ENCODE assay signal across 26 cellular contexts in genomic region chr7:92742186-92742585, GRCh38.
A peak's percentile ranks its signal among the peaks of the same experiment; 100 is the strongest.
DNase-seq lines count a peak whose midpoint lies in the region; ATAC-seq, FAIRE-seq and TF ChIP-seq lines count a peak whose summit lies in the region.
"Had no signal": no experiment of that assay in that cellular context is flagged by ENCODE, and none has a peak within 500 bp of the region (broad histone marks: within the 10 kb centered on the region; RNA-seq: fewer than 3 reads in every experiment).

No MANE protein-coding gene starts in this region.

- TF ChIP-seq POLR2A in HepG2 (IDR thresholded peaks at IDR 0.05; ENCODE audit: insufficient read depth in 1 of 2, low read depth in 2 of 2, low read length in 2 of 2), result no peak

- H3K27me3 ChIP-seq in Caco-2 (replicated peaks; ENCODE audit: control insufficient read depth, insufficient read depth, low read length) (no peaks in the 10 kb centered on the region), Loucy (ENCODE audit: insufficient read depth, low read length, poor library complexity, severe bottlenecking) (no peaks in the 10 kb centered on the region), HepG2 (ENCODE audit: control insufficient read depth in 1 of 2, insufficient read depth in 2 of 2, low read length in 2 of 2) (no peaks in the 10 kb centered on the region)
- H3K27me3 ChIP-seq: left lung, pancreas, spleen, suprapubic skin had no signal

- CTCF ChIA-PET in Caco-2 (lab: Charles Lee) (interaction anchor here (0.6 kb wide), 1 partner anchor 91 kb away, joined by 3 read pairs; no protein-coding TSS in a partner anchor), HepG2 (lab: Yijun Ruan, JAX; ENCODE audit: low intra/inter-chr PET ratio, low total read pairs) (no interaction called here)

- POLR2A ChIA-PET in Caco-2 (lab: Charles Lee) (no interaction called here), HepG2 (lab: Yijun Ruan, JAX) (no interaction called here)

- BruUV-seq in Caco-2 (replicated peaks; lab: Mats Ljungman, UMichigan) (no TSS peak), HepG2 (replicated peaks; lab: Mats Ljungman, UMichigan) (no TSS peak)

- in situ Hi-C loops in HepG2 (cut with HindIII; ENCODE audit: extremely low pct_ligation_motif_present, low pct_unique_long_range_greater_than_20kb), result no loop called here

- no peak for TF ChIP-seq EP300 in HepG2 (IDR thresholded peaks at IDR 0.05; ENCODE audit: low read depth in 2 of 2, low read length in 2 of 2)
- no peak for TF ChIP-seq EP300 in HepG2 (CRISPR knock-in tag; IDR thresholded peaks at IDR 0.05; ENCODE audit: borderline replicate concordance)

- H3K27ac ChIP-seq in HepG2 (ENCODE audit: extremely low read length, insufficient read depth, low read length), result peak overlapping the region; percentile 38
- H3K27ac ChIP-seq: C4-2B, left lung, pancreas, spleen, suprapubic skin had no signal

- no peaks in the 10 kb centered on the region for H3F3A ChIP-seq in Loucy (ENCODE audit: low read depth)

- DNase-seq in Caco-2, result no peak
- no peak for DNase-seq in activated T-helper 2 cell treated with anti-CD3 and anti-CD28 coated beads, Interferon-gamma antibody, Interleukin-2, Interleukin-4, amounts not matched to agents 10 μg/mL and 5 μg/mL and 100 μg/mL, durations not matched to agents 14 hours and 24 hours and 36 hours (ENCODE audit: low spot score)
- no peak for DNase-seq in HepG2 (ENCODE audit: low spot score)
- no peak for DNase-seq in LoVo (ENCODE audit: low spot score)
- DNase-seq in NCI-H510A (lab: John Stamatoyannopoulos, UW), result no peak
- DNase-seq: activated CD4-positive, CD25-positive, alpha-beta regulatory T cell treated with anti-CD3 and anti-CD28 coated beads, Interleukin-2, amount 50 U/mL, for 72 hours; H7; left lung; midbrain; natural killer cell; NCI-H1092; NCI-H2029; NCI-H226; NCI-H748 treated with DMSO at 0.1 percent for 48 hours; pancreas; SHP77 treated with DMSO at 0.1 percent for 48 hours; spleen; stimulated activated CD4-positive, alpha-beta T cell treated with anti-CD3 and anti-CD28 coated beads, Interleukin-2, amount 100 ng/mL, for 48 hours had no signal

- H3K9me3 ChIP-seq in Caco-2 (no peaks in the 10 kb centered on the region), Loucy (ENCODE audit: insufficient read depth, low read depth, low read length) (no peaks in the 10 kb centered on the region), HepG2 (ENCODE audit: low read length) (no peaks in the 10 kb centered on the region)
- H3K9me3 ChIP-seq: left lung, pancreas, spleen, suprapubic skin had no signal

- intact Hi-C loops in Caco-2 (cut with micrococcal nuclease; ENCODE audit: unreplicated experiment), result no loop called here
- intact Hi-C loops in activated T-helper 2 cell treated with anti-CD3 and anti-CD28 coated beads, Interferon-gamma antibody, Interleukin-2, Interleukin-4, amounts not matched to agents 10 μg/mL and 5 μg/mL and 100 μg/mL, durations not matched to agents 14 hours and 24 hours and 36 hours (cut with micrococcal nuclease), result no loop called here
- intact Hi-C loops in HepG2 (cut with micrococcal nuclease; ENCODE audit: unreplicated experiment), result no loop called here

- peaks cover 50% of the 10 kb centered on the region for H3K4me1 ChIP-seq in Caco-2
- H3K4me1 ChIP-seq in Loucy (ENCODE audit: insufficient read depth, low read length, poor library complexity, severe bottlenecking), result peaks cover 66% of the 10 kb centered on the region
- H3K4me1 ChIP-seq in HepG2 (ENCODE audit: insufficient read depth, low read length), result peaks cover 42% of the 10 kb centered on the region
- H3K4me1 ChIP-seq: left lung, spleen, suprapubic skin had no signal

- ATAC-seq in HepG2 (no peak), HG03095 (IDR thresholded peaks at IDR 0.05; ENCODE audit: unreplicated experiment) (no peak)
- ATAC-seq: left lung; pancreas; stimulated activated memory B cell treated with anti-CD40 and anti-IgM and Interleukin-4, amounts not matched to agents 10 μg/mL and 1 μg/mL and 100 μg/mL, for 72 hours had no signal

- TF ChIP-seq CTCF in Caco-2 (IDR thresholded peaks at IDR 0.05; ENCODE audit: insufficient read depth in 1 of 2, low read depth in 1 of 2, low read length in 1 of 2, severe bottlenecking in 1 of 2, unreplicated experiment in 1 of 2), result no peak
- no peak for TF ChIP-seq CTCF in Loucy (conservative IDR thresholded peaks at IDR 0.05; ENCODE audit: low read length)
- TF ChIP-seq CTCF in HepG2 (CRISPR knock-in tag; IDR thresholded peaks at IDR 0.05), result no peak

- no peak for FAIRE-seq in HepG2 (lab: Jason Lieb, UNC)
- FAIRE-seq: D721Med, pancreas, TTC549 had no signal

- H3K4me3 ChIP-seq in Caco-2 (ENCODE audit: low read depth, low read length), result no peak overlapping the region
- no peak overlapping the region for H3K4me3 ChIP-seq in Loucy (ENCODE audit: low read length, poor library complexity, severe bottlenecking)
- H3K4me3 ChIP-seq in HepG2 (replicated peaks in 1 of 3; ENCODE audit: insufficient read depth in 1 of 3, low read depth in 2 of 3, low read length in 3 of 3), result no peak overlapping the region
- H3K4me3 ChIP-seq: left lung, pancreas, spleen, suprapubic skin had no signal

- H3K36me3 ChIP-seq in Caco-2 (ENCODE audit: control insufficient read depth, insufficient read depth, low read length) (no peaks in the 10 kb centered on the region; the same call in 1 of the 2 replicates), Loucy (ENCODE audit: insufficient read depth, low read length) (peaks cover 82% of the 10 kb centered on the region), HepG2 (replicated peaks in 1 of 2; ENCODE audit: control insufficient read depth in 1 of 2, insufficient read depth in 2 of 2, low read length in 2 of 2) (peaks cover under 1 to 14% of the 10 kb centered on the region in 2 experiments)
- H3K36me3 ChIP-seq: left lung, pancreas, spleen, suprapubic skin had no signal

- H3K4me2 ChIP-seq in Loucy (ENCODE audit: low read depth, low read length, poor library complexity, severe bottlenecking) (peak overlapping the region; percentile 1), HepG2 (ENCODE audit: low read depth, low read length) (no peak overlapping the region)

- no peaks in the 10 kb centered on the region for H3K9me2 ChIP-seq in Loucy (replicated peaks; ENCODE audit: low read depth, low read length)

- TF ChIP-seq RAD21 in HepG2 (CRISPR knock-in tag; IDR thresholded peaks at IDR 0.05), result no peak

- H3K9ac ChIP-seq in Loucy (ENCODE audit: low read depth, low read length, poor library complexity, severe bottlenecking) (peak overlapping the region; percentile 0), HepG2 (ENCODE audit: insufficient read depth, low read depth, low read length) (no peak overlapping the region)

- H3K27ac Mint-ChIP-seq in Caco-2 (ENCODE audit: unreplicated experiment), result peak overlapping the region; percentile 56
- peak overlapping the region; percentile 50 for H3K27ac Mint-ChIP-seq in activated T-helper 2 cell treated with anti-CD3 and anti-CD28 coated beads, Interferon-gamma antibody, Interleukin-2, Interleukin-4, amounts not matched to agents 10 μg/mL and 5 μg/mL and 100 μg/mL, durations not matched to agents 14 hours and 24 hours and 36 hours
- H3K27ac Mint-ChIP-seq: activated naive CD8-positive, alpha-beta T cell; natural killer cell; stimulated activated memory B cell treated with anti-CD40 and anti-IgM and Interleukin-4, amounts not matched to agents 10 μg/mL and 1 μg/mL and 100 μg/mL, for 72 hours had no signal

- peaks cover 61% of the 10 kb centered on the region for H3K36me3 Mint-ChIP-seq in Caco-2 (ENCODE audit: insufficient read depth, unreplicated experiment)
- peaks cover 70% of the 10 kb centered on the region for H3K36me3 Mint-ChIP-seq in activated T-helper 2 cell treated with anti-CD3 and anti-CD28 coated beads, Interferon-gamma antibody, Interleukin-2, Interleukin-4, amounts not matched to agents 10 μg/mL and 5 μg/mL and 100 μg/mL, durations not matched to agents 14 hours and 24 hours and 36 hours (ENCODE audit: low read depth)
- H3K36me3 Mint-ChIP-seq: natural killer cell had no signal

- H3K27me3 Mint-ChIP-seq in Caco-2 (ENCODE audit: insufficient read depth, unreplicated experiment), result no peaks in the 10 kb centered on the region
- H3K27me3 Mint-ChIP-seq in activated T-helper 2 cell treated with anti-CD3 and anti-CD28 coated beads, Interferon-gamma antibody, Interleukin-2, Interleukin-4, amounts not matched to agents 10 μg/mL and 5 μg/mL and 100 μg/mL, durations not matched to agents 14 hours and 24 hours and 36 hours (ENCODE audit: low read depth), result no peaks in the 10 kb centered on the region
- H3K27me3 Mint-ChIP-seq: activated naive CD8-positive, alpha-beta T cell; stimulated activated memory B cell treated with anti-CD40 and anti-IgM and Interleukin-4, amounts not matched to agents 10 μg/mL and 1 μg/mL and 100 μg/mL, for 72 hours had no signal

- H3K4me1 Mint-ChIP-seq in Caco-2 (ENCODE audit: low read depth, unreplicated experiment), result peaks cover 49% of the 10 kb centered on the region
- peaks cover 60% of the 10 kb centered on the region for H3K4me1 Mint-ChIP-seq in activated T-helper 2 cell treated with anti-CD3 and anti-CD28 coated beads, Interferon-gamma antibody, Interleukin-2, Interleukin-4, amounts not matched to agents 10 μg/mL and 5 μg/mL and 100 μg/mL, durations not matched to agents 14 hours and 24 hours and 36 hours (ENCODE audit: low read depth)

- peaks cover 13% of the 10 kb centered on the region for H3K9me3 Mint-ChIP-seq in Caco-2 (ENCODE audit: unreplicated experiment)
- H3K9me3 Mint-ChIP-seq in activated T-helper 2 cell treated with anti-CD3 and anti-CD28 coated beads, Interferon-gamma antibody, Interleukin-2, Interleukin-4, amounts not matched to agents 10 μg/mL and 5 μg/mL and 100 μg/mL, durations not matched to agents 14 hours and 24 hours and 36 hours, result peaks cover 16% of the 10 kb centered on the region
- H3K9me3 Mint-ChIP-seq: natural killer cell had no signal

- peaks cover 100% of the 10 kb centered on the region for H3K79me2 ChIP-seq in Loucy (ENCODE audit: insufficient read depth, low read length)
- H3K79me2 ChIP-seq in HepG2 (ENCODE audit: insufficient read depth, low read length), result peaks cover 89% of the 10 kb centered on the region

- peaks cover 96% of the 10 kb centered on the region for H4K20me1 ChIP-seq in Loucy (ENCODE audit: insufficient read depth, low read length, poor library complexity, severe bottlenecking)
- H4K20me1 ChIP-seq in HepG2 (ENCODE audit: insufficient read depth, low read length), result peaks cover 6% of the 10 kb centered on the region

- H2AFZ ChIP-seq in Loucy (ENCODE audit: low read length) (no peak overlapping the region), HepG2 (ENCODE audit: low read length) (no peak overlapping the region)

- H3K4me3 Mint-ChIP-seq in Caco-2 (ENCODE audit: unreplicated experiment), result no peak overlapping the region
- H3K4me3 Mint-ChIP-seq in activated T-helper 2 cell treated with anti-CD3 and anti-CD28 coated beads, Interferon-gamma antibody, Interleukin-2, Interleukin-4, amounts not matched to agents 10 μg/mL and 5 μg/mL and 100 μg/mL, durations not matched to agents 14 hours and 24 hours and 36 hours (ENCODE audit: low read depth), result no peak overlapping the region
- H3K4me3 Mint-ChIP-seq: activated naive CD8-positive, alpha-beta T cell; natural killer cell; stimulated activated memory B cell treated with anti-CD40 and anti-IgM and Interleukin-4, amounts not matched to agents 10 μg/mL and 1 μg/mL and 100 μg/mL, for 72 hours had no signal
